31 cellular contexts compared by ENCODE assay signal in genomic region chr7:101684980-101685323, GRCh38. TPM values are rescaled to one million over a fixed set of nuclear protein-coding genes. Genes with fewer than 3 reads are reported as not detected.
"Had no signal": no experiment of that assay in that cellular context is flagged by ENCODE, and none has a peak within 500 bp of the region (broad histone marks: within the 10 kb centered on the region; RNA-seq: fewer than 3 reads in every experiment).

No MANE protein-coding gene starts in this region.

- DNase-seq: activated CD4-positive, alpha-beta memory T cell treated with anti-CD3 and anti-CD28 coated beads, Interleukin-2, amount 10 ng/mL, durations not matched to agents 7 days and 5 days; activated CD4-positive, alpha-beta T cell treated with anti-CD3 and anti-CD28 coated beads for 1 hour; activated CD4-positive, alpha-beta T cell treated with anti-CD3 and anti-CD28 coated beads for 4 hours; activated CD4-positive, alpha-beta T cell treated with anti-CD3 and anti-CD28 coated beads, Interleukin-2, amount 10 ng/mL, durations not matched to agents 7 days and 5 days; activated CD4-positive, alpha-beta T cell treated with anti-CD3 and anti-CD28 coated beads, Interleukin-2, amount 50 U/mL, for 4 hours; activated CD8-positive, alpha-beta memory T cell treated with anti-CD3 and anti-CD28 coated beads, Interleukin-2, amount 50 U/mL, for 48 hours; activated gamma-delta T cell; activated naive CD4-positive, alpha-beta T cell; activated naive CD4-positive, alpha-beta T cell treated with anti-CD3 and anti-CD28 coated beads, Interleukin-2, amount 10 ng/mL, durations not matched to agents 7 days and 5 days; activated naive CD8-positive, alpha-beta T cell treated with anti-CD3 and anti-CD28 coated beads, Interleukin-2, amount 10 ng/mL, durations not matched to agents 7 days and 5 days; activated T-cell treated with anti-CD3 and anti-CD28 coated beads for 4 hours; activated T-cell treated with anti-CD3 and anti-CD28 coated beads, Interleukin-2, amount 50 U/mL, for 24 hours; activated T-cell treated with anti-CD3 and anti-CD28 coated beads, Interleukin-2, amount 50 U/mL, for 72 hours; central memory CD4-positive, alpha-beta T cell; cerebellar nuclear complex; colonic mucosa; effector CD8-positive, alpha-beta T cell; esophagus squamous epithelium; foreskin melanocyte; head of caudate nucleus; T-helper 2 cell had no signal

- H3K4me3 ChIP-seq: ascending aorta, breast epithelium, cardiac muscle cell, colonic mucosa, esophagus squamous epithelium had no signal

- ATAC-seq: activated naive CD4-positive, alpha-beta T cell treated with anti-CD3 and anti-CD28 coated beads, Interleukin-2, amount 50 U/mL, for 72 hours; activated T-cell treated with anti-CD3 and anti-CD28 coated beads, Interleukin-2, amount 50 U/mL, for 72 hours; WTC11 had no signal

- H3K27me3 ChIP-seq: ascending aorta, cardiac muscle cell, colonic mucosa had no signal

- H3K27ac ChIP-seq: ascending aorta, breast epithelium, cardiac muscle cell, colonic mucosa, epithelial cell of prostate, esophagus squamous epithelium, VCaP had no signal

- H3K4me1 ChIP-seq: breast epithelium, colonic mucosa had no signal

- H3K36me3 ChIP-seq: ascending aorta, breast epithelium, cardiac muscle cell, colonic mucosa, esophagus squamous epithelium had no signal

- H3K9me3 ChIP-seq: ascending aorta, breast epithelium, colonic mucosa, esophagus squamous epithelium had no signal

RNA-seq across cellular contexts. Expression of gene MYL10, which starts 55.9 kb away (rescaled TPM):
- polyA plus RNA-seq: cardiac muscle cell, endothelial cell of umbilical vein, esophagus, fibroblast of lung had no signal
